25 cellular contexts compared by ENCODE assay signal in the genomic region with DNA sequence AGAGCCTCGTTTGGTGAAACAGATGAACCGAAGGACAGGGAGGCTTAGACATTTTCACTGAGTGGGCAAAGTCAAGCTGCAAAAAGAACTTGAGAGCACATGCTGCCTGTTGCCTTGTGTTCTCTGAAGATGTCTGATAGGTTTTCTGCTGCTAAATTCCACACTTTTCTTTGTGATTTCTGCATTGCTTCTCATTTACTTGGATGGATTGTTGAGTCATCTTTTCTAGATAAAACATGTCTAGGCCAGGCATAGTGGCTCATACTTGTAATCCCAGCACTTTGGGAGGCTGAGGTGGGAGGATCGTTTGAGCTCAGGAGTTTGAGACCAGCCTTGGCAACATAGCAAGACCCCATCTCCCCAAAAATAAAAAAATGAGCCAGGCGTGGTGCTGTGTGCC.
A peak's percentile ranks its signal among the peaks of the same experiment; 100 is the strongest.
DNase-seq lines count a peak whose midpoint lies in the region; ATAC-seq and TF ChIP-seq lines count a peak whose summit lies in the region.
"Had no signal": no experiment of that assay in that cellular context is flagged by ENCODE, and none has a peak within 500 bp of the region (broad histone marks: within the 10 kb centered on the region; RNA-seq: fewer than 3 reads in every experiment).

No MANE protein-coding gene starts in this region.

- ATAC-seq in IMR-90 (ENCODE audit: low read depth) = peak; percentile 46
- no peak for ATAC-seq in effector memory CD8-positive, alpha-beta T cell (replicated peaks)
- ATAC-seq: CD8-positive, alpha-beta T cell; HepG2; Right ventricle myocardium inferior had no signal

- no peak overlapping the region for H3K23ac ChIP-seq in IMR-90 (ENCODE audit: low read depth, low read length)

- H3K18ac ChIP-seq in IMR-90 (ENCODE audit: low read depth, low read length) = no peak overlapping the region

- TF ChIP-seq RAD21 in IMR-90 (IDR thresholded peaks at IDR 0.05; ENCODE audit: low read length) = no peak

- peaks cover 0 to 5% of the 10 kb centered on the region in 2 donors for H3K4me1 Mint-ChIP-seq in effector memory CD8-positive, alpha-beta T cell (ENCODE audit: low read depth in 2 of 2)
- H3K4me1 Mint-ChIP-seq in neural crest cell = peaks cover 3% of the 10 kb centered on the region
- peaks cover 7% of the 10 kb centered on the region for H3K4me1 Mint-ChIP-seq in CD14-positive monocyte

- peak overlapping the region; percentile 19 to 46 for H3K27ac Mint-ChIP-seq in effector memory CD8-positive, alpha-beta T cell
- peak overlapping the region; percentile 40 for H3K27ac Mint-ChIP-seq in neural crest cell (ENCODE audit: unreplicated experiment)
- H3K27ac Mint-ChIP-seq in CD14-positive monocyte = no peak overlapping the region
- H3K27ac Mint-ChIP-seq: CD8-positive, alpha-beta T cell had no signal

- H2BK5ac ChIP-seq in IMR-90 (ENCODE audit: low read depth, low read length, poor library complexity, severe bottlenecking) = no peak overlapping the region

- no peak overlapping the region for H3K4ac ChIP-seq in IMR-90 (ENCODE audit: low read depth, low read length)

- no peak overlapping the region for H2BK15ac ChIP-seq in IMR-90 (ENCODE audit: low read depth, low read length)

- peaks cover 13% of the 10 kb centered on the region; the same call in 1 of the 2 replicates for H3K9me1 ChIP-seq in IMR-90 (ENCODE audit: insufficient read depth, low read length)

- H4K20me1 ChIP-seq in IMR-90 (ENCODE audit: insufficient read depth, low read length) (no peaks in the 10 kb centered on the region), MM.1S (ENCODE audit: insufficient read depth, low read length) (no peaks in the 10 kb centered on the region)

- H3K9ac ChIP-seq in IMR-90 (ENCODE audit: low read depth, low read length) (no peak overlapping the region), MM.1S (ENCODE audit: low read length) (no peak overlapping the region)
- H3K9ac ChIP-seq: BLaER1 treated with 17β-estradiol and CSF1 and Interleukin-3, amounts not matched to agents 10 nM and 100 nM had no signal

- peaks cover 47% of the 10 kb centered on the region for H3K36me3 Mint-ChIP-seq in effector memory CD8-positive, alpha-beta T cell (ENCODE audit: insufficient read depth)
- peaks cover 15% of the 10 kb centered on the region for H3K36me3 Mint-ChIP-seq in neural crest cell (ENCODE audit: low read depth)
- peaks cover 67 to 85% of the 10 kb centered on the region in 2 donors for H3K36me3 Mint-ChIP-seq in CD14-positive monocyte

- dilution Hi-C loops in IMR-90 (cut with HindIII; ENCODE audit: low sequenced_read_pairs, unreplicated experiment) = no loop called here

- no peaks in the 10 kb centered on the region for H3K9me2 ChIP-seq in MM.1S (replicated peaks; ENCODE audit: insufficient read depth, low read length)

- H3K27me3 Mint-ChIP-seq in effector memory CD8-positive, alpha-beta T cell = no peaks in the 10 kb centered on the region
- H3K27me3 Mint-ChIP-seq in neural crest cell (ENCODE audit: low read depth) (no peaks in the 10 kb centered on the region), CD14-positive monocyte (ENCODE audit: low read depth in 3 of 3) (no peaks in the 10 kb centered on the region)

- H3K36me3 ChIP-seq in IMR-90 (ENCODE audit: control insufficient read depth, insufficient read depth, low read length) (peaks cover 8% of the 10 kb centered on the region), MM.1S (replicated peaks; ENCODE audit: insufficient read depth, low read length) (no peaks in the 10 kb centered on the region)

- H3K4me3 ChIP-seq in IMR-90 (ENCODE audit: insufficient read depth, low read depth, low read length) = no peak overlapping the region
- no peak overlapping the region for H3K4me3 ChIP-seq in MM.1S (ENCODE audit: low read length)
- H3K4me3 ChIP-seq: BLaER1 treated with 17β-estradiol and CSF1 and Interleukin-3, amounts not matched to agents 10 nM and 100 nM; PC-9; SJSA1 had no signal

- H2AK5ac ChIP-seq in IMR-90 (ENCODE audit: low read depth, low read length) = 0 out of 2 replicates have a peak overlapping the region, but pooled peaks have one; percentile 33

- H4K8ac ChIP-seq in IMR-90 (ENCODE audit: low read depth in 2 of 2, low read length in 2 of 2) = no peak overlapping the region

- H3K4me1 ChIP-seq in IMR-90 (ENCODE audit: control insufficient read depth, insufficient read depth, low read length) = peaks cover 5% of the 10 kb centered on the region; the same call in 1 of the 2 replicates
- H3K4me1 ChIP-seq in MM.1S (ENCODE audit: low read length) = no peaks in the 10 kb centered on the region
- H3K4me1 ChIP-seq: Caco-2 had no signal

- DNase-seq in EH (ENCODE audit: low read depth) = peak; percentile 6
- DNase-seq in IMR-90 = no peak
- DNase-seq in effector memory CD8-positive, alpha-beta T cell = no peak
- no peak for DNase-seq in neural crest cell (ENCODE audit: low read depth, low spot score)
- no peak for DNase-seq in MM.1S
- no peak for DNase-seq in CD14-positive monocyte (ENCODE audit: low spot score)
- no peak for DNase-seq in GM19238 (ENCODE audit: insufficient read length, low spot score)
- DNase-seq: AML-193; Caco-2; CD8-positive, alpha-beta T cell; DMS 273 treated with DMSO at 0.1 percent for 48 hours; DMS79; GF-D8; KBM-7; NCI-H1105 treated with DMSO at 0.1 percent for 48 hours; NCI-H146; NCI-H1930; NCI-H2107; NCI-H446 treated with DMSO at 0.1 percent for 48 hours; NCI-H526; PC-9 had no signal

- no peak overlapping the region for H2BK20ac ChIP-seq in IMR-90 (ENCODE audit: low read depth, low read length)

- in situ Hi-C loops in IMR-90 (cut with MboI; ENCODE audit: low sequenced_read_pairs) = no loop called here

- intact Hi-C loops in IMR-90 (cut with micrococcal nuclease) (no loop called here), CD14-positive monocyte (cut with micrococcal nuclease) (no loop called here)

- no peak for TF ChIP-seq CTCF in IMR-90 (conservative IDR thresholded peaks at IDR 0.05; ENCODE audit: low read depth, low read length)
- TF ChIP-seq CTCF in neural crest cell (conservative IDR thresholded peaks at IDR 0.05) = no peak
- TF ChIP-seq CTCF in MM.1S (IDR thresholded peaks at IDR 0.05; ENCODE audit: low read length) = no peak
- no peak for TF ChIP-seq CTCF in CD14-positive monocyte (IDR thresholded peaks at IDR 0.05)

- no CpG with 5 or more reads among the region's 4 CpGs for WGBS in IMR-90 (ENCODE audit: extremely low coverage in 2 of 2, insufficient read length in 1 of 2), 2 experiments

- H3K27ac ChIP-seq in IMR-90 (ENCODE audit: insufficient read depth, low read length) (no peak overlapping the region), MM.1S (ENCODE audit: low read length) (no peak overlapping the region)
- H3K27ac ChIP-seq: BLaER1 treated with 17β-estradiol and CSF1 and Interleukin-3, amounts not matched to agents 10 nM and 100 nM; PC-9; SJSA1 had no signal

- H2BK120ac ChIP-seq in IMR-90 (ENCODE audit: low read depth, low read length) = no peak overlapping the region

- H3K14ac ChIP-seq in IMR-90 (replicated peaks; ENCODE audit: low read depth, low read length) = 0 out of 2 replicates have a peak overlapping the region, but pooled peaks have one; percentile 10

- no peak overlapping the region for H3K56ac ChIP-seq in IMR-90 (ENCODE audit: extremely low read depth, insufficient read depth, low read length)

- H3K4me3 Mint-ChIP-seq in effector memory CD8-positive, alpha-beta T cell = no peak overlapping the region
- H3K4me3 Mint-ChIP-seq in neural crest cell (no peak overlapping the region), CD14-positive monocyte (no peak overlapping the region)
- H3K4me3 Mint-ChIP-seq: CD8-positive, alpha-beta T cell had no signal

- no peak overlapping the region for H2AFZ ChIP-seq in IMR-90 (replicated peaks; ENCODE audit: low read length, poor library complexity)
- no peak overlapping the region for H2AFZ ChIP-seq in MM.1S (ENCODE audit: low read length)
- H2AFZ ChIP-seq: PC-9 had no signal

- CTCF ChIA-PET in IMR-90 (lab: Yijun Ruan, JAX) = interaction anchor here (0.6 to 1.0 kb wide), 5 partner anchors 45 to 704 kb away, joined by 3 to 5 read pairs (median 4); no protein-coding TSS in a partner anchor

- no peaks in the 10 kb centered on the region for H3K79me2 ChIP-seq in MM.1S (ENCODE audit: low read length)

- TF ChIP-seq POLR2A in IMR-90 (IDR thresholded peaks at IDR 0.05; ENCODE audit: low read depth, low read length) = no peak

- H3K4me2 ChIP-seq in IMR-90 (ENCODE audit: low read depth, low read length) (no peak overlapping the region), MM.1S (ENCODE audit: low read depth, low read length) (no peak overlapping the region)
- H3K4me2 ChIP-seq: BLaER1 treated with 17β-estradiol and CSF1 and Interleukin-3, amounts not matched to agents 10 nM and 100 nM; PC-9 had no signal

- peaks cover 0 to 14% of the 10 kb centered on the region in 2 experiments; a peak in 2 of 4 replicates for H3K79me1 ChIP-seq in IMR-90 (ENCODE audit: low read depth in 1 of 2, low read length in 2 of 2)

- BruUV-seq in IMR-90 (replicated peaks; lab: Mats Ljungman, UMichigan) = no TSS peak

- H3K27me3 ChIP-seq in IMR-90 (ENCODE audit: control insufficient read depth, insufficient read depth, low read length) = no peaks in the 10 kb centered on the region
- no peaks in the 10 kb centered on the region for H3K27me3 ChIP-seq in MM.1S (replicated peaks; ENCODE audit: insufficient read depth, low read length)
- H3K27me3 ChIP-seq: BLaER1 treated with 17β-estradiol and CSF1 and Interleukin-3, amounts not matched to agents 10 nM and 100 nM; SJSA1 had no signal

- POLR2A ChIA-PET in IMR-90 (lab: Charles Lee; ENCODE audit: unreplicated experiment) = no interaction called here

- H2AK9ac ChIP-seq in IMR-90 (replicated peaks; ENCODE audit: low read depth, low read length, poor library complexity) = no peak overlapping the region

- no peak overlapping the region for H4K91ac ChIP-seq in IMR-90 (ENCODE audit: insufficient read depth, low read depth, low read length)

- H3K9me3 Mint-ChIP-seq in effector memory CD8-positive, alpha-beta T cell = no peaks in the 10 kb centered on the region
- no peaks in the 10 kb centered on the region for H3K9me3 Mint-ChIP-seq in neural crest cell
- H3K9me3 Mint-ChIP-seq in CD14-positive monocyte = peaks cover 0 to 5% (median 0%) of the 10 kb centered on the region in 7 donors
- H3K9me3 Mint-ChIP-seq: CD8-positive, alpha-beta T cell had no signal

- H3K9me3 ChIP-seq in IMR-90 (ENCODE audit: control insufficient read depth, insufficient read depth, low read length) (no peaks in the 10 kb centered on the region), MM.1S (replicated peaks; ENCODE audit: insufficient read depth, low read length) (no peaks in the 10 kb centered on the region)
- H3K9me3 ChIP-seq: Caco-2, SJSA1 had no signal

- H4K5ac ChIP-seq in IMR-90 (ENCODE audit: low read depth, low read length) = no peak overlapping the region

- no peaks in the 10 kb centered on the region for H3F3A ChIP-seq in MM.1S (ENCODE audit: insufficient read depth, low read length)

TF ChIP-seq in IMR-90, 13 proteins besides CTCF, POLR2A, EP300 and RAD21:
- TF ChIP-seq CEBPB (IDR thresholded peaks at IDR 0.05; ENCODE audit: low read depth, low read length) = no peak
- TF ChIP-seq FOS (IDR thresholded peaks at IDR 0.05; ENCODE audit: low read depth, low read length) = no peak
- TF ChIP-seq SMC3 (IDR thresholded peaks at IDR 0.05; ENCODE audit: low read depth, low read length) = no peak
- TF ChIP-seq NFE2L2 (IDR thresholded peaks at IDR 0.05; ENCODE audit: low read depth, low read length) = no peak
TF ChIP-seq in IMR-90: peak in this region for 0.

Comparison
In these comparisons a context has a peak if more than half of its experiments do, and no peak if none do; other contexts are left out.
1. H3K27ac Mint-ChIP-seq: peak in effector memory CD8-positive, alpha-beta T cell (2 of 2) and neural crest cell (single experiment); none in CD14-positive monocyte (0 of 7).